In the genomic region with DNA sequence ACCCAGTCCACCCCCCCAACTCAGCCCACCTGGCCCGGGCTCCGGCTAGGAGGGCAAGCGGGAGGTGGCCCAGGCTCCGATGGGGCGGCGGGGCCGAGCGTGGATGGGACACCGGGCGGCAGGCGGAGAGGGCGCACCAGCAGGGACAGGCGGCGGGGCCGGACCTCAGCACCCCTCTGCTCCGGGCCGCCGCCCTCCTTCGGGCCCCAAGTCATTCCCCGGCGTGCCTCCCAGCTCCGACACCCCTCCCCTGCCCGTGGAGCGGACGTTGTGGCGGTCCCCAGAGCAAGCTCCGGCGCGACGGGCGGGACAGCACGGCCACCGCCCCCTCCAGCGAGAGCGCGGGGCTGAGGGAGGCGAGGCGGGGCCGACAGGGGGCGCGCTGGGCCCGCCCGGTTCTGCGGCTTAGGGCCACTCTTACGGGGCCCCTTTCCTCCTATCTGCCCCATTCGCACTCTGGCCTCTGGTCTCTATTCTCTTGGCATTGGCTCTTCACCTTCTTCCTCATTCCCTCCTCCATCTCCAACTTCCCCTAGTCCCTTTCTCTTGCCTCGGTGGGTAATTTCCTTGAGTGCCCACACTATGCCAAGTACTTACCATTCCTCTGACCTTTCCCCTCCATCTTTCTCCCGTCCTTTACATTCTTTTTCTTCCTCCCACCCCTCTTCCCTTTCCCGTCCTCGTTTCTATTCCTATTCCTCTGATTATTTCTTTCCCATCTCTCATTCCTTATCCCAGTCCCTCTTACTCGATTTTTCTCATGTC, we compare ENCODE assay signal across 8 cellular contexts. TPM values are rescaled to one million over a fixed set of nuclear protein-coding genes. Genes with fewer than 3 reads are reported as not detected.
DNase-seq lines count a peak whose midpoint lies in the region; ATAC-seq and TF ChIP-seq lines count a peak whose summit lies in the region.

No MANE protein-coding gene starts in this region.

- peaks cover 0 to 19% (median 14%) of the 10 kb centered on the region in 3 donors for H3K4me1 ChIP-seq in gastroesophageal sphincter

- peak; percentile 52 for ATAC-seq in GM19463 (IDR thresholded peaks at IDR 0.05; ENCODE audit: unreplicated experiment)
- ATAC-seq in gastroesophageal sphincter, result peak; percentile 60
- no peak for ATAC-seq in GM18870 (IDR thresholded peaks at IDR 0.05; ENCODE audit: unreplicated experiment)

- DNase-seq in AG04450 (ENCODE audit: low read depth, low spot score) (no peak), NCI-H748 (lab: John Stamatoyannopoulos, UW; ENCODE audit: unreplicated experiment) (peak; percentile 53), activated T-helper 1 cell treated with Interleukin-2 at 50 U/mL for 16 hours (ENCODE audit: low read depth) (peak; percentile 45), retina (peak; percentile 71), HK-2 (ENCODE audit: unreplicated experiment) (no peak)

- H3K9me3 ChIP-seq in AG04450 (ENCODE audit: control insufficient read depth, insufficient read depth, low read length) (peaks cover 5% of the 10 kb centered on the region; the same call in 1 of the 2 replicates), gastroesophageal sphincter (no peaks in the 10 kb centered on the region)

- CTCF ChIA-PET in AG04450 (lab: Charles Lee), result interaction anchor here (0.6 to 1.2 kb wide), 8 partner anchors 14 to 146 kb away, joined by 3 to 10 read pairs (median 4); no protein-coding TSS in a partner anchor

- TF ChIP-seq EP300 in gastroesophageal sphincter (IDR thresholded peaks at IDR 0.05), result no peak

- TF ChIP-seq POLR2A in gastroesophageal sphincter (IDR thresholded peaks at IDR 0.05), result no peak

- POLR2A ChIA-PET in AG04450 (lab: Yijun Ruan, JAX), result no interaction called here

- peak; percentile 44 for TF ChIP-seq CTCF in AG04450 (IDR thresholded peaks at IDR 0.05; ENCODE audit: low read depth, low read length)
- TF ChIP-seq CTCF in gastroesophageal sphincter (IDR thresholded peaks at IDR 0.05), result peak; percentile 16 to 72 (median 32)

- 5 to 19% methylated on average over 4 to 13 of the region's 51 CpGs for WGBS in gastroesophageal sphincter (ENCODE audit: low coverage in 1 of 2), 2 donors

- H3K27me3 ChIP-seq in AG04450 (ENCODE audit: control insufficient read depth, insufficient read depth, low read length), result peaks cover 59% of the 10 kb centered on the region
- peaks cover 66% of the 10 kb centered on the region for H3K27me3 ChIP-seq in gastroesophageal sphincter

- H3K36me3 ChIP-seq in gastroesophageal sphincter, result no peaks in the 10 kb centered on the region

- no peak overlapping the region for H3K27ac ChIP-seq in AG04450 (ENCODE audit: low read depth, low read length)
- H3K27ac ChIP-seq in gastroesophageal sphincter, result no peak overlapping the region

- H3K4me3 ChIP-seq in AG04450 (ENCODE audit: low read depth, low read length) (no peak overlapping the region), gastroesophageal sphincter (peak overlapping the region; percentile 6 to 54)

RNA-seq across cellular contexts. Expression of gene GBX1, which starts 0.7 kb away (rescaled TPM):
- polyA plus RNA-seq in AG04450 (2011; rRNA removed), result not detected in 2 replicates
- polyA minus RNA-seq in AG04450 (2011; rRNA and poly(A)+ RNA removed), result not detected in 2 replicates
- not detected for total RNA-seq in gastroesophageal sphincter

RNA-seq across cellular contexts. Expression of gene ASB10, which starts 18.8 kb away (rescaled TPM):
- polyA plus RNA-seq in AG04450 (2011; rRNA removed), result not detected in 2 replicates
- not detected in 2 replicates for polyA minus RNA-seq in AG04450 (2011; rRNA and poly(A)+ RNA removed)
- total RNA-seq in gastroesophageal sphincter, result not detected

RNA-seq across cellular contexts. Expression of gene H2BK1, which starts 42.1 kb away (rescaled TPM):
- not detected in 2 replicates for polyA plus RNA-seq in AG04450 (2011; rRNA removed)
- polyA minus RNA-seq in AG04450 (2011; rRNA and poly(A)+ RNA removed), result not detected in 2 replicates
- total RNA-seq in gastroesophageal sphincter, result not detected

RNA-seq across cellular contexts. Expression of gene ABCF2, which starts 58.8 kb away (rescaled TPM):
- polyA plus RNA-seq in AG04450 (2011; rRNA removed), result 31.0 and 39.0 TPM in 2 replicates
- polyA minus RNA-seq in AG04450 (2011; rRNA and poly(A)+ RNA removed), result 39.7 and 41.6 TPM in 2 replicates
- 10 to 100 TPM; 30.5 to 43.1 (median 36.5) TPM for total RNA-seq in gastroesophageal sphincter

Comparison
In these comparisons a context has a peak if more than half of its experiments do, and no peak if none do; other contexts are left out.
1. DNase-seq: peak in NCI-H748 (single experiment), activated T-helper 1 cell treated with Interleukin-2 at 50 U/mL for 16 hours (single experiment) and retina (single experiment); none in AG04450 (single experiment) and HK-2 (single experiment).